In the genomic region with DNA sequence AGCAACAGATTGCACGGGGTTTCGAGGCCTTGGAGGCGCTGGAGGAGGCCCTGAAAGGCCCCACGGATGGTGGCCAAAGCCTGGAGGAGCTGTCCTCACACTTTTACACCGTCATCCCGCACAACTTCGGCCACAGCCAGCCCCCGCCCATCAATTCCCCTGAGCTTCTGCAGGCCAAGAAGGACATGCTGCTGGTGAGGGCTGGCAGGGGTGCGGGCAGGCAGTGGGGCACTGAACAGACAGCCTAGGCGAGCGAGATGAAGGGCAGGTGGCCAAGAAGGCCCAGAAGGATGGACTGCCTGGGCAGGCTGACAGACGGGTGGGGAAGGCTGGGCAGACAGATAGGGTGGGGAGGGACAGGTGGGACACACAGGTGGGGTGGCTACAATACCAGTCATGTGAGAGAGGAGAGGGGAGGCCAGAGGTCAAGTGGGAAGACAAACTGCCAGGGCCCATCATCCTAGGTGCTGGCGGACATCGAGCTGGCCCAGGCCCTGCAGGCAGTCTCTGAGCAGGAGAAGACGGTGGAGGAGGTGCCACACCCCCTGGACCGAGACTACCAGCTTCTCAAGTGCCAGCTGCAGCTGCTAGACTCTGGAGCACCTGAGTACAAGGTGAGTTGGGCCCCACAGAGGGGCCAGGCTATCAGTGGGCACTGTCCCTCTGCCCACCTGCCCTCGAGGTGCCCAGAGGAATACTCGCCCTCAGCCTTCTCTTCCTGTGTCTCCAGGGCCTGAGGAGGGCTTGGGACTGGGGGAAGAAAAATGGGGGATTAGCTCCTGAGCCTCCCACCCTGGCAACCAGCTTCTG, we compare ENCODE assay signal across 27 cellular contexts. TPM values are rescaled to one million over a fixed set of nuclear protein-coding genes. Genes with fewer than 3 reads are reported as not detected.
DNase-seq lines count a peak whose midpoint lies in the region; ATAC-seq and TF ChIP-seq lines count a peak whose summit lies in the region.
"Had no signal": no experiment of that assay in that cellular context is flagged by ENCODE, and none has a peak within 500 bp of the region (broad histone marks: within the 10 kb centered on the region; RNA-seq: fewer than 3 reads in every experiment).

No MANE protein-coding gene starts in this region.

- H3K27me3 Mint-ChIP-seq in activated CD4-positive, alpha-beta T cell treated with anti-CD3 and anti-CD28 coated beads, Interleukin-2, amount 10 ng/mL, durations not matched to agents 7 days and 5 days = no peaks in the 10 kb centered on the region
- no peaks in the 10 kb centered on the region for H3K27me3 Mint-ChIP-seq in natural killer cell treated with Interleukin-12 subunit alpha and Interleukin-12 subunit beta and Interleukin-15 and Interleukin-18, amount 100 ng/mL, for 72 hours
- no peaks in the 10 kb centered on the region for H3K27me3 Mint-ChIP-seq in natural killer cell (ENCODE audit: low read depth in 2 of 2)
- H3K27me3 Mint-ChIP-seq in progenitor cell of endocrine pancreas = peaks cover 2% of the 10 kb centered on the region

- peaks cover 2% of the 10 kb centered on the region for H3K36me3 Mint-ChIP-seq in activated CD4-positive, alpha-beta T cell treated with anti-CD3 and anti-CD28 coated beads, Interleukin-2, amount 10 ng/mL, durations not matched to agents 7 days and 5 days (ENCODE audit: low read depth)
- no peaks in the 10 kb centered on the region for H3K36me3 Mint-ChIP-seq in natural killer cell treated with Interleukin-12 subunit alpha and Interleukin-12 subunit beta and Interleukin-15 and Interleukin-18, amount 100 ng/mL, for 72 hours
- no peaks in the 10 kb centered on the region for H3K36me3 Mint-ChIP-seq in natural killer cell
- no peaks in the 10 kb centered on the region for H3K36me3 Mint-ChIP-seq in progenitor cell of endocrine pancreas (ENCODE audit: insufficient read depth)

- no peak overlapping the region for H3K4me3 Mint-ChIP-seq in activated CD4-positive, alpha-beta T cell treated with anti-CD3 and anti-CD28 coated beads, Interleukin-2, amount 10 ng/mL, durations not matched to agents 7 days and 5 days
- H3K4me3 Mint-ChIP-seq in natural killer cell treated with Interleukin-12 subunit alpha and Interleukin-12 subunit beta and Interleukin-15 and Interleukin-18, amount 100 ng/mL, for 72 hours = no peak overlapping the region
- no peak overlapping the region for H3K4me3 Mint-ChIP-seq in natural killer cell
- no peak overlapping the region for H3K4me3 Mint-ChIP-seq in progenitor cell of endocrine pancreas (ENCODE audit: low read depth)

- CTCF ChIA-PET in activated CD4-positive, alpha-beta T cell treated with anti-CD3 and anti-CD28 coated beads, Interleukin-2, amount 10 ng/mL, durations not matched to agents 7 days and 5 days (lab: Charles Lee) = interaction anchor here (0.8 to 2.1 kb wide), 3 partner anchors 15 to 29 kb away, joined by 3 to 7 read pairs (median 6); a partner anchor contains a TSS

- peak overlapping the region; percentile 38 for H3K27ac Mint-ChIP-seq in activated CD4-positive, alpha-beta T cell treated with anti-CD3 and anti-CD28 coated beads, Interleukin-2, amount 10 ng/mL, durations not matched to agents 7 days and 5 days
- no peak overlapping the region for H3K27ac Mint-ChIP-seq in natural killer cell treated with Interleukin-12 subunit alpha and Interleukin-12 subunit beta and Interleukin-15 and Interleukin-18, amount 100 ng/mL, for 72 hours
- H3K27ac Mint-ChIP-seq in natural killer cell (peak overlapping the region in 1 of 2 donors; percentile 42), progenitor cell of endocrine pancreas (peak overlapping the region; percentile 69)

- POLR2A ChIA-PET in activated CD4-positive, alpha-beta T cell treated with anti-CD3 and anti-CD28 coated beads, Interleukin-2, amount 10 ng/mL, durations not matched to agents 7 days and 5 days (lab: Charles Lee) = no interaction called here

- no peak overlapping the region for H3K27ac ChIP-seq in psoas muscle
- H3K27ac ChIP-seq: GM23248, HL-60 had no signal

- H3K9me3 ChIP-seq in psoas muscle = no peaks in the 10 kb centered on the region
- H3K9me3 ChIP-seq: HAP-1 had no signal

- peaks cover 19% of the 10 kb centered on the region for H3K4me1 ChIP-seq in psoas muscle

- H3K27me3 ChIP-seq in psoas muscle (ENCODE audit: insufficient read depth in 3 of 3, low read length in 2 of 3) = no peaks in the 10 kb centered on the region

- no peak for DNase-seq in activated CD4-positive, alpha-beta T cell treated with anti-CD3 and anti-CD28 coated beads, Interleukin-2, amount 10 ng/mL, durations not matched to agents 7 days and 5 days
- DNase-seq in activated CD4-positive, alpha-beta T cell treated with anti-CD3 and anti-CD28 coated beads, Interleukin-2, amount 50 U/mL, for 1 hour = no peak
- peak; percentile 55 for DNase-seq in natural killer cell treated with Interleukin-12 subunit alpha and Interleukin-12 subunit beta and Interleukin-15 and Interleukin-18, amount 100 ng/mL, for 72 hours (ENCODE audit: low spot score)
- DNase-seq in natural killer cell (no peak), progenitor cell of endocrine pancreas (ENCODE audit: low spot score, unreplicated experiment) (peak; percentile 5), psoas muscle (no peak)
- no peak for DNase-seq in stimulated activated CD4-positive, alpha-beta T cell treated with anti-CD3 and anti-CD28 coated beads, Interleukin-4, amount 100 ng/mL, for 4 hours
- DNase-seq: 8988T, COR-L47, DMS 273 treated with DMSO at 0.1 percent for 48 hours, DND-41, GM23248, IMR-90, Karpas-422, NCI-H1417 treated with DMSO at 0.1 percent for 48 hours, NCI-H187 treated with DMSO at 0.1 percent for 48 hours, NCI-H2227 treated with DMSO at 0.1 percent for 48 hours, NCI-H510A treated with DMSO at 0.1 percent for 48 hours, NCI-H774, PC-3, RPMI8226 had no signal

- intact Hi-C loops in natural killer cell (cut with micrococcal nuclease) (no loop called here), psoas muscle (cut with DNase I) (no loop called here)

- peaks cover 0 to 52% of the 10 kb centered on the region in 2 donors for H3K36me3 ChIP-seq in psoas muscle (ENCODE audit: insufficient read depth in 1 of 2, low read depth in 1 of 2)
- H3K36me3 ChIP-seq: HAP-1 had no signal

- no peaks in the 10 kb centered on the region for H3K9me3 Mint-ChIP-seq in activated CD4-positive, alpha-beta T cell treated with anti-CD3 and anti-CD28 coated beads, Interleukin-2, amount 10 ng/mL, durations not matched to agents 7 days and 5 days
- H3K9me3 Mint-ChIP-seq in natural killer cell treated with Interleukin-12 subunit alpha and Interleukin-12 subunit beta and Interleukin-15 and Interleukin-18, amount 100 ng/mL, for 72 hours = no peaks in the 10 kb centered on the region
- no peaks in the 10 kb centered on the region for H3K9me3 Mint-ChIP-seq in natural killer cell
- H3K9me3 Mint-ChIP-seq in progenitor cell of endocrine pancreas (ENCODE audit: low read depth) = no peaks in the 10 kb centered on the region

- TF ChIP-seq CTCF in natural killer cell (IDR thresholded peaks at IDR 0.05) = no peak
- no peak for TF ChIP-seq CTCF in progenitor cell of endocrine pancreas (IDR thresholded peaks at IDR 0.05; ENCODE audit: unreplicated experiment)
- no peak for TF ChIP-seq CTCF in psoas muscle (IDR thresholded peaks at IDR 0.05)

- H3K4me3 ChIP-seq in psoas muscle = no peak overlapping the region
- H3K4me3 ChIP-seq: GM23248, HAP-1 had no signal

- no peak for ATAC-seq in natural killer cell treated with Interleukin-12 subunit alpha and Interleukin-12 subunit beta and Interleukin-15 and Interleukin-18, amount 100 ng/mL, for 72 hours
- ATAC-seq in natural killer cell (no peak), GM21381 (IDR thresholded peaks at IDR 0.05; ENCODE audit: unreplicated experiment) (no peak), psoas muscle (no peak)
- ATAC-seq: PC-3 had no signal

- 81 to 91% (median 89%) methylated on average over 18 of the region's 18 CpGs for WGBS in psoas muscle, 3 donors

- H3K4me1 Mint-ChIP-seq in activated CD4-positive, alpha-beta T cell treated with anti-CD3 and anti-CD28 coated beads, Interleukin-2, amount 10 ng/mL, durations not matched to agents 7 days and 5 days = peaks cover 27% of the 10 kb centered on the region
- H3K4me1 Mint-ChIP-seq in natural killer cell treated with Interleukin-12 subunit alpha and Interleukin-12 subunit beta and Interleukin-15 and Interleukin-18, amount 100 ng/mL, for 72 hours (ENCODE audit: low read depth in 2 of 2) = peaks cover 14 to 23% of the 10 kb centered on the region in 2 donors
- peaks cover 22 to 32% of the 10 kb centered on the region in 2 donors for H3K4me1 Mint-ChIP-seq in natural killer cell
- peaks cover 12% of the 10 kb centered on the region for H3K4me1 Mint-ChIP-seq in progenitor cell of endocrine pancreas (ENCODE audit: low read depth)

RNA-seq across cellular contexts. Expression of a gene that starts 3.1 kb away (rescaled TPM):
- 10 to 100 TPM; 22.1 to 22.9 TPM for total RNA-seq in activated CD4-positive, alpha-beta T cell treated with anti-CD3 and anti-CD28 coated beads, Interleukin-2, amount 10 ng/mL, durations not matched to agents 7 days and 5 days
- total RNA-seq in natural killer cell treated with Interleukin-12 subunit alpha and Interleukin-12 subunit beta and Interleukin-15 and Interleukin-18, amount 100 ng/mL, for 72 hours = 10 to 100 TPM in 1 of 2 donors, 1 to 10 TPM in 1; 3.7 to 11.9 TPM
- total RNA-seq in natural killer cell (1 to 10 TPM; 4.6 to 7.4 (median 5.6) TPM), progenitor cell of endocrine pancreas (5.4 and 7.9 TPM in 2 replicates), psoas muscle (10 to 100 TPM in 3 of 4 donors, 1 to 10 TPM in 1; 10.0 to 15.8 (median 13.1) TPM)
- polyA plus RNA-seq in psoas muscle = 10 to 100 TPM in 1 of 3 donors, 1 to 10 TPM in 2; 5.2 to 11.3 (median 9.9) TPM

RNA-seq across cellular contexts. Expression of a gene that starts 3.5 kb away (rescaled TPM):
- 10 to 100 TPM; 24.3 to 25.1 TPM for total RNA-seq in activated CD4-positive, alpha-beta T cell treated with anti-CD3 and anti-CD28 coated beads, Interleukin-2, amount 10 ng/mL, durations not matched to agents 7 days and 5 days
- 10 to 100 TPM; 46.4 to 78.1 TPM for total RNA-seq in natural killer cell treated with Interleukin-12 subunit alpha and Interleukin-12 subunit beta and Interleukin-15 and Interleukin-18, amount 100 ng/mL, for 72 hours
- total RNA-seq in natural killer cell (10 to 100 TPM; 11.2 to 13.0 (median 12.7) TPM), progenitor cell of endocrine pancreas (22.5 and 24.0 TPM in 2 replicates), psoas muscle (10 to 100 TPM; 19.9 to 28.2 (median 26.3) TPM)
- 10 to 100 TPM; 32.6 to 61.4 (median 36.9) TPM for polyA plus RNA-seq in psoas muscle

RNA-seq across cellular contexts. Expression of a gene that starts 9.9 kb away (rescaled TPM):
- total RNA-seq in activated CD4-positive, alpha-beta T cell treated with anti-CD3 and anti-CD28 coated beads, Interleukin-2, amount 10 ng/mL, durations not matched to agents 7 days and 5 days = not detected
- total RNA-seq in natural killer cell treated with Interleukin-12 subunit alpha and Interleukin-12 subunit beta and Interleukin-15 and Interleukin-18, amount 100 ng/mL, for 72 hours = not detected
- total RNA-seq in natural killer cell = not detected
- 0.12 TPM in 1 of 2 replicates, not detected in the other for total RNA-seq in progenitor cell of endocrine pancreas
- total RNA-seq in psoas muscle = under 1 TPM; 0.16 to 0.65 (median 0.32) TPM
- polyA plus RNA-seq in psoas muscle = under 1 TPM; 0.04 to 0.93 (median 0.07) TPM
- total RNA-seq: G401, GM23248, MCF 10A, PC-3 had no signal
- polyA plus RNA-seq: AG04450, GM23248, IMR-90 had no signal

RNA-seq across cellular contexts. Expression of a gene that starts 22.0 kb away (rescaled TPM):
- 10 to 100 TPM; 21.4 to 27.2 TPM for total RNA-seq in activated CD4-positive, alpha-beta T cell treated with anti-CD3 and anti-CD28 coated beads, Interleukin-2, amount 10 ng/mL, durations not matched to agents 7 days and 5 days
- 1 to 10 TPM; 7.9 to 8.4 TPM for total RNA-seq in natural killer cell treated with Interleukin-12 subunit alpha and Interleukin-12 subunit beta and Interleukin-15 and Interleukin-18, amount 100 ng/mL, for 72 hours
- 10 to 100 TPM; 15.0 to 24.7 (median 18.4) TPM for total RNA-seq in natural killer cell
- 159 and 160 TPM in 2 replicates for total RNA-seq in progenitor cell of endocrine pancreas
- 100 to 1,000 TPM; 117 to 161 (median 126) TPM for total RNA-seq in psoas muscle
- polyA plus RNA-seq in psoas muscle = 100 to 1,000 TPM in 1 of 3 donors, 10 to 100 TPM in 2; 36.0 to 133 (median 60.7) TPM

RNA-seq across cellular contexts. Expression of a gene that starts 28.6 kb away (rescaled TPM):
- 10 to 100 TPM; 47.8 to 51.4 TPM for total RNA-seq in activated CD4-positive, alpha-beta T cell treated with anti-CD3 and anti-CD28 coated beads, Interleukin-2, amount 10 ng/mL, durations not matched to agents 7 days and 5 days
- total RNA-seq in natural killer cell treated with Interleukin-12 subunit alpha and Interleukin-12 subunit beta and Interleukin-15 and Interleukin-18, amount 100 ng/mL, for 72 hours = 10 to 100 TPM; 28.0 to 33.2 TPM
- total RNA-seq in natural killer cell (10 to 100 TPM; 32.8 to 42.2 (median 34.2) TPM), progenitor cell of endocrine pancreas (13.7 and 14.4 TPM in 2 replicates), psoas muscle (10 to 100 TPM in 3 of 4 donors, 1 to 10 TPM in 1; 9.5 to 15.9 (median 15.5) TPM)
- 10 to 100 TPM; 11.7 to 24.8 (median 12.3) TPM for polyA plus RNA-seq in psoas muscle

Comparison
In these comparisons a context has a peak if more than half of its experiments do, and no peak if none do; other contexts are left out.
1. DNase-seq: peak in natural killer cell treated with Interleukin-12 subunit alpha and Interleukin-12 subunit beta and Interleukin-15 and Interleukin-18, amount 100 ng/mL, for 72 hours (single experiment) and progenitor cell of endocrine pancreas (single experiment); none in activated CD4-positive, alpha-beta T cell treated with anti-CD3 and anti-CD28 coated beads, Interleukin-2, amount 10 ng/mL, durations not matched to agents 7 days and 5 days (single experiment), activated CD4-positive, alpha-beta T cell treated with anti-CD3 and anti-CD28 coated beads, Interleukin-2, amount 50 U/mL, for 1 hour (single experiment), natural killer cell (single experiment), stimulated activated CD4-positive, alpha-beta T cell treated with anti-CD3 and anti-CD28 coated beads, Interleukin-4, amount 100 ng/mL, for 4 hours (0 of 2) and psoas muscle (0 of 2).
2. H3K27ac Mint-ChIP-seq: peak in activated CD4-positive, alpha-beta T cell treated with anti-CD3 and anti-CD28 coated beads, Interleukin-2, amount 10 ng/mL, durations not matched to agents 7 days and 5 days (single experiment) and progenitor cell of endocrine pancreas (single experiment); none in natural killer cell treated with Interleukin-12 subunit alpha and Interleukin-12 subunit beta and Interleukin-15 and Interleukin-18, amount 100 ng/mL, for 72 hours (0 of 2).